ENCODE assay signal across 14 cellular contexts in genomic region chr9:121298016-121298538, GRCh38. TPM values are rescaled to one million over a fixed set of nuclear protein-coding genes. Genes with fewer than 3 reads are reported as not detected.
DNase-seq lines count a peak whose midpoint lies in the region; ATAC-seq and TF ChIP-seq lines count a peak whose summit lies in the region.
"Had no signal": no experiment of that assay in that cellular context is flagged by ENCODE, and none has a peak within 500 bp of the region (broad histone marks: within the 10 kb centered on the region; RNA-seq: fewer than 3 reads in every experiment).

No MANE protein-coding gene starts in this region.

- H3K36me3 ChIP-seq in right atrium auricular region (peaks cover 14% of the 10 kb centered on the region), ovary (no peaks in the 10 kb centered on the region), urinary bladder (ENCODE audit: insufficient read depth) (no peaks in the 10 kb centered on the region), WERI-Rb-1 (no peaks in the 10 kb centered on the region)
- H3K36me3 ChIP-seq in effector memory CD4-positive, alpha-beta T cell (ENCODE audit: control insufficient read depth, insufficient read depth, low read length) = no peaks in the 10 kb centered on the region

- no peaks in the 10 kb centered on the region for H3K27me3 ChIP-seq in right atrium auricular region
- no peaks in the 10 kb centered on the region for H3K27me3 ChIP-seq in ovary
- peaks cover 7% of the 10 kb centered on the region for H3K27me3 ChIP-seq in effector memory CD4-positive, alpha-beta T cell (replicated peaks; ENCODE audit: control insufficient read depth, insufficient read depth, low read length, poor library complexity, severe bottlenecking)
- no peaks in the 10 kb centered on the region for H3K27me3 ChIP-seq in WERI-Rb-1 (ENCODE audit: insufficient read depth, low read depth, severe bottlenecking)
- H3K27me3 ChIP-seq: brain microvascular endothelial cell had no signal

- peaks cover 0 to 87% of the 10 kb centered on the region in 2 donors for H3K4me1 ChIP-seq in right atrium auricular region
- peaks cover 38% of the 10 kb centered on the region for H3K4me1 ChIP-seq in ovary (ENCODE audit: insufficient read depth)
- no peaks in the 10 kb centered on the region for H3K4me1 ChIP-seq in urinary bladder (ENCODE audit: insufficient read depth)
- no peaks in the 10 kb centered on the region for H3K4me1 ChIP-seq in effector memory CD4-positive, alpha-beta T cell (ENCODE audit: control insufficient read depth, insufficient read depth, low read length, poor library complexity, severe bottlenecking)

- H3K4me3 ChIP-seq in right atrium auricular region (no peak overlapping the region), ovary (no peak overlapping the region), urinary bladder (ENCODE audit: low read depth, low read length) (no peak overlapping the region), WERI-Rb-1 (ENCODE audit: low read depth, low read length) (no peak overlapping the region)
- no peak overlapping the region for H3K4me3 ChIP-seq in effector memory CD4-positive, alpha-beta T cell (ENCODE audit: insufficient read depth, low read depth, low read length, poor library complexity, severe bottlenecking)
- H3K4me3 ChIP-seq: A549, PC-9 had no signal

- ATAC-seq in Right ventricle myocardium inferior (no peak), left cardiac atrium (no peak)

- TF ChIP-seq EP300 in ovary (IDR thresholded peaks at IDR 0.05) = no peak

- DNase-seq in Right ventricle myocardium inferior (ENCODE audit: missing footprints) = peak; percentile 51
- no peak for DNase-seq in left cardiac atrium
- no peak for DNase-seq in right atrium auricular region (ENCODE audit: low spot score)
- DNase-seq in ovary = peak in 1 of 5 donors; percentile 31
- no peak for DNase-seq in effector memory CD4-positive, alpha-beta T cell
- no peak for DNase-seq in WERI-Rb-1
- no peak for DNase-seq in nucleus accumbens (lab: John Stamatoyannopoulos, UW)
- DNase-seq: activated CD8-positive, alpha-beta memory T cell treated with anti-CD3 and anti-CD28 coated beads, Interleukin-2, amount 50 U/mL, for 48 hours; brain microvascular endothelial cell; PC-9; stimulated activated CD4-positive, alpha-beta T cell treated with anti-CD3 and anti-CD28 coated beads, Interleukin-4, amount 100 ng/mL, for 1 hour; T-helper 9 cell had no signal

- WGBS in ovary, 3 donors = 70 to 72% (median 70%) methylated on average over 7 of the region's 7 CpGs
- 68% methylated on average over 7 of the region's 7 CpGs for WGBS in urinary bladder

- H3K27ac ChIP-seq in right atrium auricular region (peak overlapping the region; percentile 87 to 97), ovary (peak overlapping the region; percentile 75 to 85), urinary bladder (ENCODE audit: low read depth) (peak overlapping the region; percentile 57), WERI-Rb-1 (no peak overlapping the region)
- H3K27ac ChIP-seq in effector memory CD4-positive, alpha-beta T cell (ENCODE audit: insufficient read depth, low read length, poor library complexity, severe bottlenecking) = no peak overlapping the region
- H3K27ac ChIP-seq: brain microvascular endothelial cell, PC-9 had no signal

- no peak for TF ChIP-seq POLR2A in ovary (IDR thresholded peaks at IDR 0.05)

- H3K9me3 ChIP-seq in right atrium auricular region (no peaks in the 10 kb centered on the region), ovary (no peaks in the 10 kb centered on the region), WERI-Rb-1 (ENCODE audit: severe bottlenecking) (no peaks in the 10 kb centered on the region)
- H3K9me3 ChIP-seq in effector memory CD4-positive, alpha-beta T cell (ENCODE audit: control insufficient read depth, low read length) = no peaks in the 10 kb centered on the region
- H3K9me3 ChIP-seq: A549 had no signal

- intact Hi-C loops in Right ventricle myocardium inferior (cut with DNase I) (loop anchor here (2.0 kb wide), 1 partner anchor 19 kb away; no protein-coding TSS in a partner anchor), left cardiac atrium (cut with DNase I) (no loop called here), ovary (cut with DNase I) (no loop called here)

- TF ChIP-seq CTCF in right atrium auricular region (IDR thresholded peaks at IDR 0.05) = no peak
- TF ChIP-seq CTCF in ovary (IDR thresholded peaks at IDR 0.05) = no peak
- no peak for TF ChIP-seq CTCF in WERI-Rb-1 (IDR thresholded peaks at IDR 0.05; ENCODE audit: low read depth, low read length)

RNA-seq across cellular contexts. Expression of gene GSN, which starts 30.1 kb away (rescaled TPM):
- total RNA-seq in Right ventricle myocardium inferior (966 TPM), left cardiac atrium (1,000 to 10,000 TPM in 1 of 2 donors, 100 to 1,000 TPM in 1; 881 to 1,287 TPM), right atrium auricular region (1,000 to 10,000 TPM; 1,444 to 3,478 TPM), ovary (100 to 1,000 TPM; 188 to 706 (median 295) TPM), urinary bladder (405 TPM)
- polyA plus RNA-seq in ovary (100 to 1,000 TPM; 370 to 406 TPM), urinary bladder (2,591 TPM)

Comparison
In these comparisons a context has a peak if more than half of its experiments do, and no peak if none do; other contexts are left out.
1. H3K27ac ChIP-seq: peak in right atrium auricular region (2 of 2), ovary (2 of 2) and urinary bladder (single experiment); none in effector memory CD4-positive, alpha-beta T cell (single experiment) and WERI-Rb-1 (single experiment).